ENCODE assay signal across 10 cellular contexts in the genomic region with DNA sequence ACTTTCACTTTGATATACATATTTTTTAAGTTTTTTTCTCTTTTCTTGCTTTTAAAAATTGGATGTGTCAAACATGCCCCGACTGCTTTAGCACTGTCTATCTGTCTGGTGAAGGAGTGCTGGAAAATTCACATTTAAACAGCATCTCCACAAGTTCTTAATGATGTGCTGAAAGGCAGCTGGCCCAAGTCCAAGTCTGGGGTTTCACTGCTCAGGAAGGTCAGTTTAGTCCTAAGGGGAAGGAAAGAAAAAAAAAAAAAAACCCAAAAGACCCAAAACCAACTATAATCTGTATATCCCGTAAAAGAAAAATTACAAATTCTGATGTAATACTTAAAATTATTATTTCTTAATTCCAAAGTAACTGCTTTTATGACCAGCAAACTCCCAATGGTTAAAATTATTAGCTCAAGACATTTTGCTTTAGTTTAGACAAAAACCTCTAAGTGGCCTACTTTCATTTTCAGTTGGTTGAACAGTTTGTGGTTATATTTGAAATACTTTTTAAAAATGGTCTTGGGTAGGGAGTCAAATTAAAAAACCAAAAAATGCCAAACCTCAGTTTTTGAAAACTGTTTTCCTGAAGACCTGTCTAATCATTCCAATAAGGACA.
DNase-seq lines count a peak whose midpoint lies in the region; ATAC-seq, FAIRE-seq and TF ChIP-seq lines count a peak whose summit lies in the region.
"Had no signal": no experiment of that assay in that cellular context is flagged by ENCODE, and none has a peak within 500 bp of the region (broad histone marks: within the 10 kb centered on the region; RNA-seq: fewer than 3 reads in every experiment).

No MANE protein-coding gene starts in this region.

- no peak for TF ChIP-seq POLR2A in stomach (IDR thresholded peaks at IDR 0.05)

- H3K4me1 ChIP-seq in stomach, result peaks cover 0 to 33% (median 19%) of the 10 kb centered on the region in 4 donors
- H3K4me1 ChIP-seq: gastrocnemius medialis had no signal

- no peaks in the 10 kb centered on the region for H3K27me3 ChIP-seq in stomach
- H3K27me3 ChIP-seq: gastrocnemius medialis had no signal

- no peak for TF ChIP-seq EP300 in stomach (IDR thresholded peaks at IDR 0.05)

- H3K4me3 ChIP-seq in fibroblast of pulmonary artery (replicated peaks; ENCODE audit: low read depth, low read length) (no peak overlapping the region), stomach (no peak overlapping the region)
- H3K4me3 ChIP-seq: gastrocnemius medialis had no signal

- 44 to 61% (median 47%) methylated on average over 2 of the region's 2 CpGs for WGBS in stomach, 5 donors

- H3K27ac ChIP-seq in stomach, result peak overlapping the region in 2 of 5 donors; percentile 6 to 36
- H3K27ac ChIP-seq: gastrocnemius medialis had no signal

- intact Hi-C loops in stomach (cut with DNase I; ENCODE audit: low total_unique reads), result no loop called here

- H3K9me3 ChIP-seq in stomach, result peaks cover 0 to 2% (median 0%) of the 10 kb centered on the region in 4 donors
- H3K9me3 ChIP-seq: gastrocnemius medialis had no signal

- DNase-seq in NCI-H748 (lab: John Stamatoyannopoulos, UW; ENCODE audit: unreplicated experiment), result peak; percentile 6
- DNase-seq in NCI-H748 treated with DMSO at 0.1 percent for 48 hours (lab: John Stamatoyannopoulos, UW), result no peak
- peak; percentile 16 for DNase-seq in RCC 7860 (ENCODE audit: low spot score)
- DNase-seq in fibroblast of pulmonary artery (ENCODE audit: low read depth), result peak; percentile 61
- peak; percentile 36 for DNase-seq in stomach
- no peak for DNase-seq in DMS79 treated with DMSO at 0.1 percent for 48 hours (lab: John Stamatoyannopoulos, UW)
- DNase-seq in SIG-M5 treated with dmso at 0.1 percent for 504 hours (lab: John Stamatoyannopoulos, UW; ENCODE audit: unreplicated experiment), result no peak
- DNase-seq: stimulated activated naive CD4-positive, alpha-beta T cell treated with Interleukin-2 at 50 U/mL for 16 hours had no signal

- TF ChIP-seq CTCF in fibroblast of pulmonary artery (IDR thresholded peaks at IDR 0.05; ENCODE audit: low read length, missing control alignments) (no peak), stomach (IDR thresholded peaks at IDR 0.05) (no peak)

- ATAC-seq in HG03342 (IDR thresholded peaks at IDR 0.05; ENCODE audit: unreplicated experiment), result no peak
- ATAC-seq: gastrocnemius medialis had no signal

- FAIRE-seq in RCC 7860 (lab: Jason Lieb, UNC), result peak; percentile 52

- no peaks in the 10 kb centered on the region for H3K36me3 ChIP-seq in stomach
- H3K36me3 ChIP-seq: gastrocnemius medialis had no signal

Comparison
In these comparisons a context has a peak if more than half of its experiments do, and no peak if none do; other contexts are left out.
1. DNase-seq: peak in NCI-H748 (single experiment), RCC 7860 (single experiment), fibroblast of pulmonary artery (single experiment) and stomach (single experiment); none in NCI-H748 treated with DMSO at 0.1 percent for 48 hours (single experiment), DMS79 treated with DMSO at 0.1 percent for 48 hours (single experiment) and SIG-M5 treated with dmso at 0.1 percent for 504 hours (single experiment).